8 cellular contexts compared by ENCODE assay signal in genomic region chr18:2654828-2655152, GRCh38. TPM values are rescaled to one million over a fixed set of nuclear protein-coding genes. Genes with fewer than 3 reads are reported as not detected.
DNase-seq lines count a peak whose midpoint lies in the region; ATAC-seq, FAIRE-seq and TF ChIP-seq lines count a peak whose summit lies in the region.

No MANE protein-coding gene starts in this region.

- no peaks in the 10 kb centered on the region for H3K9me2 ChIP-seq in PC-3 (replicated peaks; ENCODE audit: low read length)

- H3K27me3 ChIP-seq in PC-3 (ENCODE audit: low read length) (no peaks in the 10 kb centered on the region), duodenal mucosa (ENCODE audit: control insufficient read depth in 1 of 2, insufficient read depth in 2 of 2, low read length in 2 of 2) (no peaks in the 10 kb centered on the region), muscle layer of colon (ENCODE audit: control insufficient read depth in 1 of 2, insufficient read depth in 2 of 2, low read length in 2 of 2) (no peaks in the 10 kb centered on the region)

- peaks cover 41% of the 10 kb centered on the region for H3K79me2 ChIP-seq in PC-3 (ENCODE audit: low read length)

- H2AFZ ChIP-seq in PC-3 (ENCODE audit: low read length): peak overlapping the region; percentile 82

- H3K4me1 ChIP-seq in PC-3 (ENCODE audit: insufficient read depth, low read length) (peaks cover 43% of the 10 kb centered on the region), duodenal mucosa (ENCODE audit: control insufficient read depth in 1 of 2, insufficient read depth in 2 of 2, low read length in 2 of 2) (peaks cover 0 to 15% of the 10 kb centered on the region in 2 donors), muscle layer of colon (ENCODE audit: insufficient read depth, low read length) (peaks cover 26% of the 10 kb centered on the region)

- H3K36me3 ChIP-seq in PC-3 (ENCODE audit: low read depth, low read length) (no peaks in the 10 kb centered on the region), duodenal mucosa (ENCODE audit: control insufficient read depth in 1 of 2, insufficient read depth in 2 of 2, low read length in 2 of 2) (no peaks in the 10 kb centered on the region), muscle layer of colon (ENCODE audit: insufficient read depth, low read length) (no peaks in the 10 kb centered on the region)

- BruUV-seq in PC-3 (replicated peaks; lab: Mats Ljungman, UMichigan): no TSS peak

- ATAC-seq in GM19372 (IDR thresholded peaks at IDR 0.05; ENCODE audit: low read depth, unreplicated experiment): peak; percentile 37
- no peak for ATAC-seq in PC-3

- intact Hi-C loops in PC-3 (cut with micrococcal nuclease): loop anchor here (1.0 to 10.0 kb wide), 4 partner anchors 50 to 360 kb away; partner anchors contain the start of genes LPIN2, METTL4 and NDC80

- H3K9ac ChIP-seq in PC-3 (ENCODE audit: low read length) (peak overlapping the region; percentile 88), duodenal mucosa (ENCODE audit: low read depth in 1 of 2, low read length in 2 of 2) (peak overlapping the region; percentile 82 to 97), muscle layer of colon (ENCODE audit: low read length) (peak overlapping the region; percentile 71)

- no peak for TF ChIP-seq CTCF in AG09309 (IDR thresholded peaks at IDR 0.05; ENCODE audit: control insufficient read depth, insufficient read depth, low read depth, low read length, missing control alignments)
- TF ChIP-seq CTCF in PC-3 (conservative IDR thresholded peaks at IDR 0.05; ENCODE audit: low read depth, low read length): no peak

- CTCF ChIA-PET in PC-3 (lab: Charles Lee): no interaction called here

- peaks cover 30% of the 10 kb centered on the region for H4K20me1 ChIP-seq in PC-3 (ENCODE audit: low read length)

- H3K9me3 ChIP-seq in PC-3 (ENCODE audit: low read length): no peaks in the 10 kb centered on the region
- H3K9me3 ChIP-seq in duodenal mucosa (ENCODE audit: control insufficient read depth in 1 of 2, low read length in 2 of 2): no peaks in the 10 kb centered on the region
- no peaks in the 10 kb centered on the region for H3K9me3 ChIP-seq in muscle layer of colon (ENCODE audit: low read length)

- H3K4me3 ChIP-seq in AG09309 (ENCODE audit: control insufficient read depth, low read depth, low read length): peak overlapping the region; percentile 85
- peak overlapping the region; percentile 87 for H3K4me3 ChIP-seq in PC-3 (ENCODE audit: low read length)
- H3K4me3 ChIP-seq in duodenal mucosa (ENCODE audit: low read depth in 1 of 2, low read length in 2 of 2): peak overlapping the region; percentile 84 to 95
- H3K4me3 ChIP-seq in muscle layer of colon (ENCODE audit: low read depth in 1 of 2, low read length in 2 of 2): peak overlapping the region; percentile 78 to 91

- POLR2A ChIA-PET in PC-3 (lab: Charles Lee; ENCODE audit: unreplicated experiment): interaction anchor here (0.6 to 0.7 kb wide), 2 partner anchors 251 to 353 kb away, joined by 3 to 4 read pairs; no protein-coding TSS in a partner anchor

- H3K4me2 ChIP-seq in PC-3 (ENCODE audit: low read length): peak overlapping the region; percentile 90

- DNase-seq in AG09309 (ENCODE audit: low read depth) (no peak), PC-3 (no peak), urothelium cell line (ENCODE audit: low spot score) (no peak), MV-4-11 (lab: John Stamatoyannopoulos, UW) (no peak)
- DNase-seq in stimulated activated CD4-positive, alpha-beta T cell treated with anti-CD3 and anti-CD28 coated beads, Interleukin-1b, Interleukin-23, amount 100 ng/mL, for 48 hours: no peak

- H3K27ac ChIP-seq in PC-3 (ENCODE audit: low read length) (peak overlapping the region; percentile 64; the same call in 1 of the 2 replicates), duodenal mucosa (ENCODE audit: low read depth, low read length) (peak overlapping the region; percentile 96), muscle layer of colon (ENCODE audit: low read depth, low read length) (peak overlapping the region; percentile 96)

- peaks cover 3% of the 10 kb centered on the region for H3F3A ChIP-seq in PC-3 (ENCODE audit: low read length, unreplicated experiment)

- no peak for FAIRE-seq in urothelium cell line (lab: Jason Lieb, UNC)

RNA-seq across cellular contexts. Expression of gene SMCHD1, which starts 0.7 kb away (rescaled TPM):
- 42.0 and 61.0 TPM in 2 replicates for total RNA-seq in PC-3 (2014; rRNA removed)
